Comparison of ENCODE assay signal across 9 cellular contexts in the genomic region with DNA sequence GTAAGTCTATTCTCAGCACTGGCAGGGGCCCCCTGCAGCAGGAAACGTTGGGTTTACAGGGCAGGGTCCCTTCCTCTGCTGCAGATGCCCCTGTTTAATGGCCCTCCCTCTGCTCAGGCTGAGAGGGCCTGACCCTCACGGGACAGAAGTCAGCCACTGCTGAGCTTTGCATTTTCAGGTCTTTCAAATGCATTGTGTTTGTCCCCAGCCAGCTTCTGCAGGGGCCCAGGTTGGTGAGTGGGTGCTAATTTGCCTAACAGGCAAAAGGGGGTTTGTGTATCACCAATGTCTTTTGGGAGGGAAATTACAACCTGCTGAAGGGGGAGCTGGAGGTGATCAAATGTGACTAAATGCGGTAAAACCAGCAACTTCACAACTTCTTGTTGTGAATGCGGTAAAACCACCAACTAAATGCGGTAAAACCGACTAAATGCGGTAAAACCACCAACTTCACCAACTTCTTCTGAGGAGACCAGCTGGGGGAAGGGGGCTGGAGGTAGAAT. TPM values are rescaled to one million over a fixed set of nuclear protein-coding genes. Genes with fewer than 3 reads are reported as not detected.
A peak's percentile ranks its signal among the peaks of the same experiment; 100 is the strongest.
DNase-seq lines count a peak whose midpoint lies in the region; ATAC-seq and TF ChIP-seq lines count a peak whose summit lies in the region.
"Had no signal": no experiment of that assay in that cellular context is flagged by ENCODE, and none has a peak within 500 bp of the region (broad histone marks: within the 10 kb centered on the region; RNA-seq: fewer than 3 reads in every experiment).

No MANE protein-coding gene starts in this region.

- H3K4me3 Mint-ChIP-seq in activated CD4-positive, alpha-beta T cell treated with anti-CD3 and anti-CD28 coated beads for 36 hours, result no peak overlapping the region
- no peak overlapping the region for H3K4me3 Mint-ChIP-seq in nephron

- TF ChIP-seq CTCF in HCT116 (IDR thresholded peaks at IDR 0.05 in 2 of 3, conservative IDR thresholded peaks at IDR 0.05 in 1 of 3; ENCODE audit: borderline replicate concordance in 1 of 3, insufficient read depth in 1 of 3, low read depth in 2 of 3, low read length in 2 of 3) (no peak), nephron (IDR thresholded peaks at IDR 0.05; ENCODE audit: unreplicated experiment in 3 of 3) (no peak), stomach (IDR thresholded peaks at IDR 0.05) (no peak)

- TF ChIP-seq POLR2A in HCT116 (IDR thresholded peaks at IDR 0.05; ENCODE audit: borderline replicate concordance, extremely low read depth, insufficient read depth, insufficient read length) (no peak), stomach (IDR thresholded peaks at IDR 0.05) (no peak)

- POLR2A ChIA-PET in activated CD4-positive, alpha-beta T cell treated with anti-CD3 and anti-CD28 coated beads for 36 hours (lab: Charles Lee), result no interaction called here
- POLR2A ChIA-PET in HCT116 (lab: Charles Lee), result interaction anchor here (1.0 kb wide), 1 partner anchor 9 kb away, joined by 3 read pairs; no protein-coding TSS in a partner anchor

- H3K36me3 ChIP-seq in HCT116 (ENCODE audit: control insufficient read depth in 1 of 2, insufficient read depth in 2 of 2, low read length in 2 of 2) (no peaks in the 10 kb centered on the region), stomach (no peaks in the 10 kb centered on the region)

- H3K27ac ChIP-seq in HCT116 (ENCODE audit: low read depth, low read length) (no peak overlapping the region), stomach (no peak overlapping the region)

- H3K36me3 Mint-ChIP-seq in activated CD4-positive, alpha-beta T cell treated with anti-CD3 and anti-CD28 coated beads for 36 hours (ENCODE audit: low read depth), result no peaks in the 10 kb centered on the region
- H3K36me3 Mint-ChIP-seq in nephron (ENCODE audit: low read depth), result no peaks in the 10 kb centered on the region

- peak overlapping the region; percentile 76 for H2AFZ ChIP-seq in HCT116 (ENCODE audit: low read depth, low read length, poor library complexity, severe bottlenecking)

- 0 out of 2 replicates have a peak overlapping the region, but pooled peaks have one; percentile 1 for H3K4me2 ChIP-seq in HCT116 (ENCODE audit: low read length)

- no peak overlapping the region for H3K27ac Mint-ChIP-seq in activated CD4-positive, alpha-beta T cell treated with anti-CD3 and anti-CD28 coated beads for 36 hours
- H3K27ac Mint-ChIP-seq in nephron, result peak overlapping the region in 2 of 3 experiments; percentile 98 to 99

- TF ChIP-seq RAD21 in HCT116 (IDR thresholded peaks at IDR 0.05; ENCODE audit: low read depth), result no peak

- peak; percentile 68 for ATAC-seq in activated CD4-positive, alpha-beta T cell treated with anti-CD3 and anti-CD28 coated beads for 36 hours
- ATAC-seq in HCT116, result peak; percentile 15; the same call in 1 of the 2 replicates
- ATAC-seq in HG02938 (IDR thresholded peaks at IDR 0.05; ENCODE audit: unreplicated experiment), result no peak

- H3K9me3 Mint-ChIP-seq in activated CD4-positive, alpha-beta T cell treated with anti-CD3 and anti-CD28 coated beads for 36 hours (ENCODE audit: low read depth), result no peaks in the 10 kb centered on the region
- H3K9me3 Mint-ChIP-seq in nephron, result no peaks in the 10 kb centered on the region

- peaks cover 28% of the 10 kb centered on the region for H3K4me1 Mint-ChIP-seq in activated CD4-positive, alpha-beta T cell treated with anti-CD3 and anti-CD28 coated beads for 36 hours
- peaks cover 52% of the 10 kb centered on the region for H3K4me1 Mint-ChIP-seq in nephron

- H3K4me3 ChIP-seq in HCT116 (replicated peaks in 1 of 2; ENCODE audit: low read depth in 1 of 2, low read length in 2 of 2) (no peak overlapping the region), stomach (no peak overlapping the region)
- no peak overlapping the region for H3K4me3 ChIP-seq in Jurkat, Clone E6-1 (ENCODE audit: low read length)

- intact Hi-C loops in activated CD4-positive, alpha-beta T cell treated with anti-CD3 and anti-CD28 coated beads for 36 hours (cut with DNase I, micrococcal nuclease), result no loop called here
- intact Hi-C loops in HCT116 (cut with micrococcal nuclease), result loop anchor here (5.0 kb wide), 1 partner anchor 579 kb away; no protein-coding TSS in a partner anchor
- intact Hi-C loops in stomach (cut with DNase I; ENCODE audit: low total_unique reads), result no loop called here

- no peaks in the 10 kb centered on the region for H4K20me1 ChIP-seq in HCT116 (ENCODE audit: insufficient read depth)

- H3K79me2 ChIP-seq in HCT116 (ENCODE audit: insufficient read depth, low read length), result no peaks in the 10 kb centered on the region

- H3K4me1 ChIP-seq in HCT116 (ENCODE audit: control insufficient read depth in 1 of 2, insufficient read depth in 2 of 2, low read length in 2 of 2) (peaks cover 0 to 10% of the 10 kb centered on the region in 2 experiments; a peak in 1 of 4 replicates), stomach (peaks cover 0 to 5% (median 0%) of the 10 kb centered on the region in 4 donors)

- DNase-seq in activated CD4-positive, alpha-beta T cell treated with anti-CD3 and anti-CD28 coated beads for 36 hours, result peak; percentile 35
- no peak for DNase-seq in activated CD4-positive, alpha-beta T cell treated with anti-CD3 and anti-CD28 coated beads, Interleukin-2, amount 50 U/mL, for 4 hours
- DNase-seq in HCT116 (ENCODE audit: low read depth, low spot score) (no peak), stomach (no peak), NCI-H524 (lab: John Stamatoyannopoulos, UW) (no peak)
- peak; percentile 73 for DNase-seq in Jurkat, Clone E6-1 (ENCODE audit: low read depth, low spot score)
- DNase-seq: NCI-H1105 had no signal

- RAD21 ChIA-PET in HCT116 (lab: Charles Lee; ENCODE audit: low non-redundant PET in 1 of 2, low total read pairs in 2 of 2, uncharacterized antibody in 2 of 2, unreplicated experiment in 2 of 2), result interaction anchor here in 1 of 2 experiments (1.0 kb wide), 1 partner anchor 112 kb away, joined by 3 read pairs; no protein-coding TSS in a partner anchor

- H3K27me3 ChIP-seq in HCT116 (ENCODE audit: insufficient read depth, low read length) (no peaks in the 10 kb centered on the region), stomach (no peaks in the 10 kb centered on the region)

- H3K9ac ChIP-seq in HCT116 (ENCODE audit: low read length), result no peak overlapping the region

- CTCF ChIA-PET in activated CD4-positive, alpha-beta T cell treated with anti-CD3 and anti-CD28 coated beads for 36 hours (lab: Charles Lee), result interaction anchor here (1.5 kb wide), 1 partner anchor 17 kb away, joined by 7 read pairs; no protein-coding TSS in a partner anchor
- CTCF ChIA-PET in HCT116 (lab: Charles Lee), result interaction anchor here (1.7 kb wide), 1 partner anchor 112 kb away, joined by 8 read pairs; no protein-coding TSS in a partner anchor

- BruUV-seq in HCT116 (replicated peaks; lab: Mats Ljungman, UMichigan), result no TSS peak

- TF ChIP-seq EP300 in stomach (IDR thresholded peaks at IDR 0.05), result no peak

- H3K9me3 ChIP-seq in HCT116 (ENCODE audit: control insufficient read depth in 1 of 2, insufficient read depth in 1 of 2, low read depth in 1 of 2, low read length in 2 of 2), result no peaks in the 10 kb centered on the region
- no peaks in the 10 kb centered on the region for H3K9me3 ChIP-seq in stomach

- H3K27me3 Mint-ChIP-seq in activated CD4-positive, alpha-beta T cell treated with anti-CD3 and anti-CD28 coated beads for 36 hours, result no peaks in the 10 kb centered on the region
- H3K27me3 Mint-ChIP-seq in nephron (ENCODE audit: low read depth), result peaks cover 3% of the 10 kb centered on the region

- WGBS in stomach, 5 donors, result 71 to 92% (median 80%) methylated on average over 7 of the region's 7 CpGs

- H3K9me2 ChIP-seq in HCT116 (ENCODE audit: insufficient read depth), result no peaks in the 10 kb centered on the region

TF ChIP-seq in HCT116, 20 proteins besides CTCF, POLR2A, EP300 and RAD21 (continues in another document):
- TF ChIP-seq POLR2AphosphoS5 (IDR thresholded peaks at IDR 0.05; ENCODE audit: low read depth, low read length) (no peak), ZNF274 (IDR thresholded peaks at IDR 0.05; ENCODE audit: low read depth, low read length) (no peak), SIN3A (IDR thresholded peaks at IDR 0.05; ENCODE audit: low read depth) (no peak)
- TF ChIP-seq, protein P1, sequence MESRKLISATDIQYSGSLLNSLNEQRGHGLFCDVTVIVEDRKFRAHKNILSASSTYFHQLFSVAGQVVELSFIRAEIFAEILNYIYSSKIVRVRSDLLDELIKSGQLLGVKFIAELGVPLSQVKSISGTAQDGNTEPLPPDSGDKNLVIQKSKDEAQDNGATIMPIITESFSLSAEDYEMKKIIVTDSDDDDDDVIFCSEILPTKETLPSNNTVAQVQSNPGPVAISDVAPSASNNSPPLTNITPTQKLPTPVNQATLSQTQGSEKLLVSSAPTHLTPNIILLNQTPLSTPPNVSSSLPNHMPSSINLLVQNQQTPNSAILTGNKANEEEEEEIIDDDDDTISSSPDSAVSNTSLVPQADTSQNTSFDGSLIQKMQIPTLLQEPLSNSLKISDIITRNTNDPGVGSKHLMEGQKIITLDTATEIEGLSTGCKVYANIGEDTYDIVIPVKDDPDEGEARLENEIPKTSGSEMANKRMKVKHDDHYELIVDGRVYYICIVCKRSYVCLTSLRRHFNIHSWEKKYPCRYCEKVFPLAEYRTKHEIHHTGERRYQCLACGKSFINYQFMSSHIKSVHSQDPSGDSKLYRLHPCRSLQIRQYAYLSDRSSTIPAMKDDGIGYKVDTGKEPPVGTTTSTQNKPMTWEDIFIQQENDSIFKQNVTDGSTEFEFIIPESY (IDR thresholded peaks at IDR 0.05; ENCODE audit: extremely low read depth, insufficient replicate concordance, low read length), result no peak

RNA-seq across cellular contexts. Expression of a gene that starts 44.8 kb away (rescaled TPM):
- 10 to 100 TPM; 86.3 to 93.8 TPM for total RNA-seq in activated CD4-positive, alpha-beta T cell treated with anti-CD3 and anti-CD28 coated beads for 36 hours
- total RNA-seq in HCT116 (2021; ENCODE audit: unreplicated experiment) (75.1 TPM), stomach (100 to 1,000 TPM in 2 of 5 donors, 10 to 100 TPM in 2, 1 to 10 TPM in 1; 3.2 to 226 (median 76.4) TPM)
- polyA plus RNA-seq in HCT116 (2012), result 41.2 and 49.8 TPM in 2 replicates
- 125 TPM for polyA plus RNA-seq in Jurkat, Clone E6-1 (2012; ENCODE audit: insufficient read depth, insufficient read length)
- 100 to 1,000 TPM in 1 of 3 donors, 10 to 100 TPM in 2; 73.9 to 105 (median 79.7) TPM for polyA plus RNA-seq in stomach

Comparison
In these comparisons a context has a peak if more than half of its experiments do, and no peak if none do; other contexts are left out.
1. DNase-seq: peak in activated CD4-positive, alpha-beta T cell treated with anti-CD3 and anti-CD28 coated beads for 36 hours (single experiment) and Jurkat, Clone E6-1 (single experiment); none in activated CD4-positive, alpha-beta T cell treated with anti-CD3 and anti-CD28 coated beads, Interleukin-2, amount 50 U/mL, for 4 hours (0 of 2), HCT116 (single experiment), stomach (single experiment) and NCI-H524 (0 of 2).